26 cellular contexts compared by ENCODE assay signal in genomic region chr5:96909435-96909834, GRCh38. TPM values are rescaled to one million over a fixed set of nuclear protein-coding genes. Genes with fewer than 3 reads are reported as not detected.
A peak's percentile ranks its signal among the peaks of the same experiment; 100 is the strongest.
DNase-seq lines count a peak whose midpoint lies in the region; ATAC-seq and TF ChIP-seq lines count a peak whose summit lies in the region.
"Had no signal": no experiment of that assay in that cellular context is flagged by ENCODE, and none has a peak within 500 bp of the region (broad histone marks: within the 10 kb centered on the region; RNA-seq: fewer than 3 reads in every experiment).

No MANE protein-coding gene starts in this region.

- H3K27ac Mint-ChIP-seq in activated CD8-positive, alpha-beta T cell treated with anti-CD3 and anti-CD28 coated beads, Interleukin-2, amount 10 ng/mL, durations not matched to agents 7 days and 5 days: peak overlapping the region; percentile 26
- H3K27ac Mint-ChIP-seq in activated CD8-positive, alpha-beta T cell treated with anti-CD3 and anti-CD28 coated beads for 36 hours: no peak overlapping the region
- H3K27ac Mint-ChIP-seq in T-helper 17 cell: peak overlapping the region; percentile 59
- peak overlapping the region in 6 of 9 donors; percentile 3 to 56 (median 24) for H3K27ac Mint-ChIP-seq in naive thymus-derived CD4-positive, alpha-beta T cell
- H3K27ac Mint-ChIP-seq: CD14-positive monocyte had no signal

- H3K9me3 Mint-ChIP-seq in activated CD8-positive, alpha-beta T cell treated with anti-CD3 and anti-CD28 coated beads, Interleukin-2, amount 10 ng/mL, durations not matched to agents 7 days and 5 days (ENCODE audit: insufficient read depth): no peaks in the 10 kb centered on the region
- H3K9me3 Mint-ChIP-seq in activated CD8-positive, alpha-beta T cell treated with anti-CD3 and anti-CD28 coated beads for 36 hours: no peaks in the 10 kb centered on the region
- no peaks in the 10 kb centered on the region for H3K9me3 Mint-ChIP-seq in naive thymus-derived CD4-positive, alpha-beta T cell

- H3K4me3 Mint-ChIP-seq in activated CD8-positive, alpha-beta T cell treated with anti-CD3 and anti-CD28 coated beads, Interleukin-2, amount 10 ng/mL, durations not matched to agents 7 days and 5 days: no peak overlapping the region
- no peak overlapping the region for H3K4me3 Mint-ChIP-seq in activated CD8-positive, alpha-beta T cell treated with anti-CD3 and anti-CD28 coated beads for 36 hours
- no peak overlapping the region for H3K4me3 Mint-ChIP-seq in T-helper 17 cell
- H3K4me3 Mint-ChIP-seq in naive thymus-derived CD4-positive, alpha-beta T cell: no peak overlapping the region
- H3K4me3 Mint-ChIP-seq: CD14-positive monocyte had no signal

- H3K27me3 Mint-ChIP-seq in activated CD8-positive, alpha-beta T cell treated with anti-CD3 and anti-CD28 coated beads, Interleukin-2, amount 10 ng/mL, durations not matched to agents 7 days and 5 days (ENCODE audit: low read depth): no peaks in the 10 kb centered on the region
- H3K27me3 Mint-ChIP-seq in activated CD8-positive, alpha-beta T cell treated with anti-CD3 and anti-CD28 coated beads for 36 hours: no peaks in the 10 kb centered on the region
- H3K27me3 Mint-ChIP-seq in T-helper 17 cell: no peaks in the 10 kb centered on the region
- no peaks in the 10 kb centered on the region for H3K27me3 Mint-ChIP-seq in naive thymus-derived CD4-positive, alpha-beta T cell

- H3K36me3 ChIP-seq in naive thymus-derived CD4-positive, alpha-beta T cell (ENCODE audit: control insufficient read depth in 2 of 3, insufficient read depth in 3 of 3, low read length in 3 of 3): peaks cover 0 to 67% (median 36%) of the 10 kb centered on the region in 3 experiments
- peaks cover 0 to 8% (median 0%) of the 10 kb centered on the region in 3 donors for H3K36me3 ChIP-seq in skeletal muscle tissue (ENCODE audit: control insufficient read depth in 3 of 3, insufficient read depth in 3 of 3, low read length in 3 of 3)
- H3K36me3 ChIP-seq: BE2C had no signal

- peak overlapping the region; percentile 41 to 63 (median 46) for H3K9ac ChIP-seq in skeletal muscle tissue (ENCODE audit: low read depth in 1 of 3, low read length in 3 of 3)
- H3K9ac ChIP-seq: GM23248 had no signal

- ATAC-seq in activated CD8-positive, alpha-beta T cell treated with anti-CD3 and anti-CD28 coated beads, Interleukin-2, amount 10 ng/mL, durations not matched to agents 7 days and 5 days: no peak
- no peak for ATAC-seq in activated CD8-positive, alpha-beta T cell treated with anti-CD3 and anti-CD28 coated beads for 36 hours
- ATAC-seq in T-helper 17 cell: no peak
- ATAC-seq in naive thymus-derived CD4-positive, alpha-beta T cell: no peak
- ATAC-seq: PC-3 had no signal

- H3K9me3 ChIP-seq in T-helper 17 cell (ENCODE audit: control insufficient read depth, low read length, poor library complexity, severe bottlenecking) (no peaks in the 10 kb centered on the region), skeletal muscle tissue (ENCODE audit: control insufficient read depth in 3 of 3, low read length in 3 of 3) (no peaks in the 10 kb centered on the region)
- H3K9me3 ChIP-seq in naive thymus-derived CD4-positive, alpha-beta T cell (ENCODE audit: control insufficient read depth in 2 of 3, low read length in 3 of 3): no peaks in the 10 kb centered on the region
- H3K9me3 ChIP-seq: BE2C had no signal

- H3K4me1 Mint-ChIP-seq in activated CD8-positive, alpha-beta T cell treated with anti-CD3 and anti-CD28 coated beads, Interleukin-2, amount 10 ng/mL, durations not matched to agents 7 days and 5 days (ENCODE audit: low read depth): peaks cover 11% of the 10 kb centered on the region
- H3K4me1 Mint-ChIP-seq in activated CD8-positive, alpha-beta T cell treated with anti-CD3 and anti-CD28 coated beads for 36 hours (ENCODE audit: low read depth): peaks cover 10% of the 10 kb centered on the region
- peaks cover 8% of the 10 kb centered on the region for H3K4me1 Mint-ChIP-seq in T-helper 17 cell
- peaks cover 10 to 36% (median 31%) of the 10 kb centered on the region in 7 donors for H3K4me1 Mint-ChIP-seq in naive thymus-derived CD4-positive, alpha-beta T cell

- CTCF ChIA-PET in activated CD8-positive, alpha-beta T cell treated with anti-CD3 and anti-CD28 coated beads, Interleukin-2, amount 10 ng/mL, durations not matched to agents 7 days and 5 days (lab: Charles Lee): interaction anchor here (1.0 to 2.4 kb wide), 5 partner anchors 13 to 88 kb away, joined by 3 to 7 read pairs (median 3); no protein-coding TSS in a partner anchor
- CTCF ChIA-PET in activated CD8-positive, alpha-beta T cell treated with anti-CD3 and anti-CD28 coated beads for 36 hours (lab: Charles Lee): interaction anchor here (0.9 to 1.6 kb wide), 4 partner anchors 9 to 254 kb away, joined by 3 to 5 read pairs (median 4); no protein-coding TSS in a partner anchor
- CTCF ChIA-PET in naive thymus-derived CD4-positive, alpha-beta T cell (lab: Charles Lee): interaction anchor here (0.6 to 1.3 kb wide), 4 partner anchors 8 to 41 kb away, joined by 3 to 5 read pairs (median 4); partner anchors contain the start of gene LNPEP

- no peaks in the 10 kb centered on the region for H3K4me1 ChIP-seq in naive thymus-derived CD4-positive, alpha-beta T cell (ENCODE audit: control insufficient read depth in 2 of 2, insufficient read depth in 2 of 2, low read length in 2 of 2)
- H3K4me1 ChIP-seq in skeletal muscle tissue (ENCODE audit: control insufficient read depth in 3 of 3, insufficient read depth in 3 of 3, low read length in 3 of 3): peaks cover 9 to 14% (median 13%) of the 10 kb centered on the region in 3 donors
- H3K4me1 ChIP-seq: BE2C had no signal

- intact Hi-C loops in activated CD8-positive, alpha-beta T cell treated with anti-CD3 and anti-CD28 coated beads for 36 hours (cut with micrococcal nuclease): no loop called here
- intact Hi-C loops in naive thymus-derived CD4-positive, alpha-beta T cell (cut with micrococcal nuclease): loop anchor here (1.0 to 10.0 kb wide), 2 partner anchors 10 to 135 kb away; no protein-coding TSS in a partner anchor

- H3K4me3 ChIP-seq in naive thymus-derived CD4-positive, alpha-beta T cell (ENCODE audit: low read length): no peak overlapping the region
- H3K4me3 ChIP-seq in skeletal muscle tissue (ENCODE audit: low read length in 3 of 3): no peak overlapping the region
- H3K4me3 ChIP-seq: GM23248 had no signal

- H3K27me3 ChIP-seq in naive thymus-derived CD4-positive, alpha-beta T cell (ENCODE audit: control insufficient read depth in 2 of 2, insufficient read depth in 2 of 2, low read length in 2 of 2): no peaks in the 10 kb centered on the region
- no peaks in the 10 kb centered on the region for H3K27me3 ChIP-seq in skeletal muscle tissue (ENCODE audit: control insufficient read depth in 3 of 3, insufficient read depth in 3 of 3, low read length in 3 of 3)
- H3K27me3 ChIP-seq: BE2C had no signal

- no peak for TF ChIP-seq CTCF in activated CD8-positive, alpha-beta T cell treated with anti-CD3 and anti-CD28 coated beads for 36 hours (IDR thresholded peaks at IDR 0.05)

- H3K27ac ChIP-seq in naive thymus-derived CD4-positive, alpha-beta T cell (ENCODE audit: low read depth, low read length): no peak overlapping the region
- peak overlapping the region; percentile 87 for H3K27ac ChIP-seq in skeletal muscle tissue (ENCODE audit: low read depth, low read length)
- H3K27ac ChIP-seq: GM23248 had no signal

- H3K36me3 Mint-ChIP-seq in activated CD8-positive, alpha-beta T cell treated with anti-CD3 and anti-CD28 coated beads, Interleukin-2, amount 10 ng/mL, durations not matched to agents 7 days and 5 days (ENCODE audit: low read depth): peaks cover 59% of the 10 kb centered on the region
- peaks cover 42% of the 10 kb centered on the region for H3K36me3 Mint-ChIP-seq in activated CD8-positive, alpha-beta T cell treated with anti-CD3 and anti-CD28 coated beads for 36 hours (ENCODE audit: low read depth)
- peaks cover 10% of the 10 kb centered on the region for H3K36me3 Mint-ChIP-seq in T-helper 17 cell (ENCODE audit: low read depth)
- peaks cover 16 to 47% (median 34%) of the 10 kb centered on the region in 5 donors for H3K36me3 Mint-ChIP-seq in naive thymus-derived CD4-positive, alpha-beta T cell

- POLR2A ChIA-PET in activated CD8-positive, alpha-beta T cell treated with anti-CD3 and anti-CD28 coated beads, Interleukin-2, amount 10 ng/mL, durations not matched to agents 7 days and 5 days (lab: Charles Lee): interaction anchor here (1.8 kb wide), 1 partner anchor 24 kb away, joined by 4 read pairs; no protein-coding TSS in a partner anchor
- POLR2A ChIA-PET in activated CD8-positive, alpha-beta T cell treated with anti-CD3 and anti-CD28 coated beads for 36 hours (lab: Charles Lee): interaction anchor here (0.6 to 1.2 kb wide), 3 partner anchors 24 to 114 kb away, joined by 3 read pairs; no protein-coding TSS in a partner anchor
- POLR2A ChIA-PET in naive thymus-derived CD4-positive, alpha-beta T cell (lab: Charles Lee): interaction anchor here (1.1 to 2.6 kb wide), 5 partner anchors 9 to 28 kb away, joined by 3 to 11 read pairs (median 4); no protein-coding TSS in a partner anchor

- no peak for DNase-seq in activated CD8-positive, alpha-beta T cell treated with anti-CD3 and anti-CD28 coated beads, Interleukin-2, amount 10 ng/mL, durations not matched to agents 7 days and 5 days
- no peak for DNase-seq in activated CD8-positive, alpha-beta T cell treated with anti-CD3 and anti-CD28 coated beads for 36 hours
- DNase-seq in T-helper 17 cell (no peak), Kasumi-1 (lab: John Stamatoyannopoulos, UW) (no peak)
- no peak for DNase-seq in naive thymus-derived CD4-positive, alpha-beta T cell
- DNase-seq in stimulated activated CD4-positive, alpha-beta T cell treated with anti-CD3 and anti-CD28 coated beads, Interleukin-2, amount 100 ng/mL, for 48 hours: no peak
- DNase-seq: 8988T; ACHN; BE2C; Calu3; DMS79 treated with DMSO at 0.1 percent for 48 hours; GM23248; H7; KG1; MM.1S; NCI-H1048; NCI-H1417; NCI-H1694; NCI-H2029 treated with DMSO at 0.1 percent for 48 hours; NCI-H446 treated with DMSO at 0.1 percent for 48 hours; NCI-H526; NCI-H82; NK-92 treated with Interleukin-12 subunit alpha and Interleukin-12 subunit beta, amount 100 ng/mL, for 24 hours; PC-3 had no signal

RNA-seq across cellular contexts. Expression of gene LNPEP, which starts 26.4 kb away (rescaled TPM):
- 10 to 100 TPM; 85.9 to 90.1 TPM for total RNA-seq in activated CD8-positive, alpha-beta T cell treated with anti-CD3 and anti-CD28 coated beads, Interleukin-2, amount 10 ng/mL, durations not matched to agents 7 days and 5 days
- 10 to 100 TPM; 51.2 to 53.7 TPM for total RNA-seq in activated CD8-positive, alpha-beta T cell treated with anti-CD3 and anti-CD28 coated beads for 36 hours
- total RNA-seq in T-helper 17 cell (10 to 100 TPM; 72.4 to 80.7 TPM), skeletal muscle tissue (57.4 TPM)
- 100 to 1,000 TPM in 1 of 5 experiments, 10 to 100 TPM in 4; 82.4 to 109 (median 88.8) TPM for total RNA-seq in naive thymus-derived CD4-positive, alpha-beta T cell
- polyA plus RNA-seq in naive thymus-derived CD4-positive, alpha-beta T cell: 10 to 100 TPM; 53.2 to 54.5 TPM

RNA-seq across cellular contexts. Expression of gene ERAP2, which starts 33.1 kb away (rescaled TPM):
- total RNA-seq in activated CD8-positive, alpha-beta T cell treated with anti-CD3 and anti-CD28 coated beads, Interleukin-2, amount 10 ng/mL, durations not matched to agents 7 days and 5 days: 10 to 100 TPM; 93.0 to 96.0 TPM
- total RNA-seq in activated CD8-positive, alpha-beta T cell treated with anti-CD3 and anti-CD28 coated beads for 36 hours: 10 to 100 TPM; 43.0 to 44.5 TPM
- total RNA-seq in T-helper 17 cell (10 to 100 TPM; 42.7 to 65.6 TPM), skeletal muscle tissue (20.9 TPM)
- 100 to 1,000 TPM in 2 of 5 experiments, 10 to 100 TPM in 3; 42.5 to 158 (median 97.2) TPM for total RNA-seq in naive thymus-derived CD4-positive, alpha-beta T cell
- polyA plus RNA-seq in naive thymus-derived CD4-positive, alpha-beta T cell: 100 to 1,000 TPM in 1 of 2 donors, 10 to 100 TPM in 1; 11.1 to 161 TPM
- total RNA-seq: H7 had no signal
